In genomic region chr2:239322414-239323086, GRCh38 we compare ENCODE assay signal across 8 cellular contexts.
DNase-seq lines count a peak whose midpoint lies in the region; ATAC-seq and TF ChIP-seq lines count a peak whose summit lies in the region.

No MANE protein-coding gene starts in this region.

- TF ChIP-seq POLR2A in esophagus muscularis mucosa (IDR thresholded peaks at IDR 0.05; ENCODE audit: low read depth) = no peak

- H3K4me1 Mint-ChIP-seq in stimulated activated naive CD8-positive, alpha-beta T cell treated with anti-CD3 and anti-CD28 coated beads, Interleukin-15, amount 100 ng/mL, for 72 hours = peaks cover 88% of the 10 kb centered on the region

- intact Hi-C loops in esophagus muscularis mucosa (cut with DNase I) = no loop called here

- WGBS in esophagus muscularis mucosa = 56% methylated on average over 10 of the region's 14 CpGs

- no peaks in the 10 kb centered on the region for H3K9me3 Mint-ChIP-seq in stimulated activated naive CD8-positive, alpha-beta T cell treated with anti-CD3 and anti-CD28 coated beads, Interleukin-15, amount 100 ng/mL, for 72 hours

- H3K27ac ChIP-seq in esophagus muscularis mucosa (replicated peaks in 1 of 4) = peak overlapping the region; percentile 73 to 97 (median 91)

- no peak for TF ChIP-seq EP300 in esophagus muscularis mucosa (IDR thresholded peaks at IDR 0.05)

- H3K4me3 Mint-ChIP-seq in stimulated activated naive CD8-positive, alpha-beta T cell treated with anti-CD3 and anti-CD28 coated beads, Interleukin-15, amount 100 ng/mL, for 72 hours = peak overlapping the region; percentile 26 to 66

- no peaks in the 10 kb centered on the region for H3K27me3 ChIP-seq in esophagus muscularis mucosa

- no peak for TF ChIP-seq CTCF in esophagus muscularis mucosa (IDR thresholded peaks at IDR 0.05)

- H3K27me3 Mint-ChIP-seq in stimulated activated naive CD8-positive, alpha-beta T cell treated with anti-CD3 and anti-CD28 coated beads, Interleukin-15, amount 100 ng/mL, for 72 hours = no peaks in the 10 kb centered on the region

- peak overlapping the region; percentile 57 to 96 for H3K27ac Mint-ChIP-seq in stimulated activated naive CD8-positive, alpha-beta T cell treated with anti-CD3 and anti-CD28 coated beads, Interleukin-15, amount 100 ng/mL, for 72 hours

- peaks cover 50 to 84% (median 79%) of the 10 kb centered on the region in 4 donors for H3K4me1 ChIP-seq in esophagus muscularis mucosa

- ATAC-seq in stimulated activated naive CD8-positive, alpha-beta T cell treated with anti-CD3 and anti-CD28 coated beads, Interleukin-15, amount 100 ng/mL, for 72 hours = no peak

- H3K4me3 ChIP-seq in esophagus muscularis mucosa = no peak overlapping the region

- H3K9me3 ChIP-seq in esophagus muscularis mucosa = no peaks in the 10 kb centered on the region

- no peaks in the 10 kb centered on the region for H3K36me3 ChIP-seq in esophagus muscularis mucosa

- DNase-seq in activated CD4-positive, CD25-positive, alpha-beta regulatory T cell treated with anti-CD3 and anti-CD28 coated beads, Interleukin-2, amount 50 U/mL, for 72 hours = peak; percentile 31
- DNase-seq in activated CD4-positive, CD25-positive, alpha-beta regulatory T cell (lab: John Stamatoyannopoulos, UW) = no peak
- DNase-seq in activated CD4-positive, alpha-beta T cell treated with anti-CD3 and anti-CD28 coated beads for 4 hours = peak; percentile 33 to 36
- DNase-seq in esophagus muscularis mucosa (ENCODE audit: extremely low spot score) (no peak), HCEC 1CT (no peak), AML-193 (lab: John Stamatoyannopoulos, UW) (no peak), NOMO-1 treated with DMSO at 0.1 percent for 48 hours (lab: John Stamatoyannopoulos, UW; ENCODE audit: unreplicated experiment) (no peak)
- peak; percentile 21 to 32 for DNase-seq in stimulated activated naive CD8-positive, alpha-beta T cell treated with anti-CD3 and anti-CD28 coated beads, Interleukin-15, amount 100 ng/mL, for 72 hours

Comparison
In these comparisons a context has a peak if more than half of its experiments do, and no peak if none do; other contexts are left out.
1. DNase-seq: peak in activated CD4-positive, CD25-positive, alpha-beta regulatory T cell treated with anti-CD3 and anti-CD28 coated beads, Interleukin-2, amount 50 U/mL, for 72 hours (single experiment), activated CD4-positive, alpha-beta T cell treated with anti-CD3 and anti-CD28 coated beads for 4 hours (2 of 2) and stimulated activated naive CD8-positive, alpha-beta T cell treated with anti-CD3 and anti-CD28 coated beads, Interleukin-15, amount 100 ng/mL, for 72 hours (2 of 2); none in activated CD4-positive, CD25-positive, alpha-beta regulatory T cell (0 of 4), esophagus muscularis mucosa (single experiment), HCEC 1CT (single experiment), AML-193 (0 of 2) and NOMO-1 treated with DMSO at 0.1 percent for 48 hours (single experiment).